9 cellular contexts compared by ENCODE assay signal in the genomic region with DNA sequence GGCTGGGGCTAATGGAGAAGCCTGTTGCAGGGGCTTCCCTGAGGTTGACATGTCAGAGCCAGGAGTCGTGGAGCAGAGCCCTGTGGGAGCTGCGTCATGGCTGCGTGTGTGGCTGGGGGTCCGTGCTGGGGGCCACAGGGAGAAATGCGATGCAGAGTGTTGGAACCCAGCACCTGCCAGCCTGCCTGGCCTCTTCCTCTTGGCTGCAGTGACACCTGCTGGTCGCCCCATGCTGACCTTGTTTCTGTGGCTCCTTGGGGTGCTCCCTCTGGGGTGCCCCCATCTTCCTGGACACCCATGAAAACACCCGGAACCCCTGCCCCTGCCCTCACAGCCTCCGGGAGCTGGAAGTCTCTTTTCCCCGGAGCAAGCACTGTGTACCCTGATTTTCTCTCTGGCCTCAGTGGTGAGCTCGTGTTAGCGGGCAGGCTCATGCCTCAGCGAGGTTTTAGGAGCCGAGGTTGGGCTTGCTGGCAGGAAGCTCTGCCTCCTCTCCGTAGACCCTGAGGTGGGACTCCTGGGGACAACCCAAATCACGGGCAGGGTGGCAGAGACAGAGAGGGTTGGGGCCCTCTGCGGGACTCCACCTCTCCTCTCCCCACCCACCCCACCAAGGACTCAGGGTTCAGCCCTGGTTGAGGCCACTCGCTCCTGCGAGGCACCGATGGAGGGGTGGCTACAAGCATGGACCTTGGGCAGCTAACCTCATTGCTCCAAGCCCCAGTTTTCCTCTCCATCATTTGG.
DNase-seq lines count a peak whose midpoint lies in the region; ATAC-seq and TF ChIP-seq lines count a peak whose summit lies in the region.
"Had no signal": no experiment of that assay in that cellular context is flagged by ENCODE, and none has a peak within 500 bp of the region (broad histone marks: within the 10 kb centered on the region; RNA-seq: fewer than 3 reads in every experiment).

No MANE protein-coding gene starts in this region.

- no peaks in the 10 kb centered on the region for H3K4me1 ChIP-seq in osteoblast (ENCODE audit: insufficient read depth, low read length)
- H3K4me1 ChIP-seq in CD8-positive, alpha-beta T cell (ENCODE audit: insufficient read depth, low read length) = no peaks in the 10 kb centered on the region

- no peaks in the 10 kb centered on the region for H3K79me2 ChIP-seq in osteoblast (ENCODE audit: insufficient read depth, low read length)

- no peak overlapping the region for H3K4me2 ChIP-seq in osteoblast (ENCODE audit: insufficient read depth, low read length)
- H3K4me2 ChIP-seq: KMS-11 had no signal

- H3K27me3 Mint-ChIP-seq in CD8-positive, alpha-beta T cell (ENCODE audit: low read depth) = peaks cover 15% of the 10 kb centered on the region

- no peaks in the 10 kb centered on the region for H3K4me1 Mint-ChIP-seq in CD8-positive, alpha-beta T cell (ENCODE audit: low read depth)

- H3K27ac ChIP-seq in osteoblast (ENCODE audit: low read depth, low read length) = no peak overlapping the region
- no peak overlapping the region for H3K27ac ChIP-seq in CD8-positive, alpha-beta T cell (ENCODE audit: low read depth, low read length)
- H3K27ac ChIP-seq: KMS-11 had no signal

- peak; percentile 68 for TF ChIP-seq CTCF in osteoblast (IDR thresholded peaks at IDR 0.05; ENCODE audit: extremely low read depth, low read depth, low read length)
- TF ChIP-seq CTCF in CD8-positive, alpha-beta T cell (IDR thresholded peaks at IDR 0.05) = no peak

- no peaks in the 10 kb centered on the region for H3K27me3 ChIP-seq in osteoblast (ENCODE audit: insufficient read depth, low read length)
- H3K27me3 ChIP-seq in CD8-positive, alpha-beta T cell (ENCODE audit: insufficient read depth, low read length) = no peaks in the 10 kb centered on the region

- CTCF ChIA-PET in CD8-positive, alpha-beta T cell (lab: Charles Lee) = no interaction called here

- no peaks in the 10 kb centered on the region for H3K36me3 ChIP-seq in osteoblast (ENCODE audit: insufficient read depth, low read length)
- no peaks in the 10 kb centered on the region for H3K36me3 ChIP-seq in CD8-positive, alpha-beta T cell (ENCODE audit: insufficient read depth, low read length)

- H3K9me3 ChIP-seq in osteoblast (ENCODE audit: low read depth, low read length) = no peaks in the 10 kb centered on the region
- no peaks in the 10 kb centered on the region for H3K9me3 ChIP-seq in CD8-positive, alpha-beta T cell (ENCODE audit: low read length)

- no peak overlapping the region for H3K27ac Mint-ChIP-seq in CD8-positive, alpha-beta T cell

- no peaks in the 10 kb centered on the region for H3K9me3 Mint-ChIP-seq in CD8-positive, alpha-beta T cell

- POLR2A ChIA-PET in CD8-positive, alpha-beta T cell (lab: Charles Lee) = no interaction called here

- H3K36me3 Mint-ChIP-seq in CD8-positive, alpha-beta T cell = no peaks in the 10 kb centered on the region

- H3K4me3 Mint-ChIP-seq in CD8-positive, alpha-beta T cell = no peak overlapping the region

- no peaks in the 10 kb centered on the region for H4K20me1 ChIP-seq in osteoblast (ENCODE audit: insufficient read depth, low read length)

- peak; percentile 39 for DNase-seq in EH (ENCODE audit: low read depth)
- peak; percentile 25 for DNase-seq in NCI-H526 treated with DMSO at 0.1 percent for 48 hours (lab: John Stamatoyannopoulos, UW)
- DNase-seq in osteoblast (ENCODE audit: insufficient read length, low spot score, missing footprints) = peak; percentile 95
- no peak for DNase-seq in activated effector memory CD4-positive, alpha-beta T cell treated with Interleukin-2 at 50 U/mL for 16 hours
- DNase-seq in CD8-positive, alpha-beta T cell = no peak
- no peak for DNase-seq in NCI-H128 (lab: John Stamatoyannopoulos, UW; ENCODE audit: unreplicated experiment)

- H2AFZ ChIP-seq in osteoblast (ENCODE audit: low read length) = no peak overlapping the region

- no peak overlapping the region for H3K4me3 ChIP-seq in osteoblast (ENCODE audit: insufficient read depth, low read length)
- H3K4me3 ChIP-seq in CD8-positive, alpha-beta T cell (ENCODE audit: low read depth, low read length) = no peak overlapping the region

- intact Hi-C loops in CD8-positive, alpha-beta T cell (cut with DNase I, micrococcal nuclease) = no loop called here

- ATAC-seq in esophagus mucosa (peak; percentile 64), GM21529 (IDR thresholded peaks at IDR 0.05; ENCODE audit: unreplicated experiment) (no peak)
- no peak for ATAC-seq in CD8-positive, alpha-beta T cell

Comparison
In these comparisons a context has a peak if more than half of its experiments do, and no peak if none do; other contexts are left out.
1. DNase-seq: peak in EH (single experiment), NCI-H526 treated with DMSO at 0.1 percent for 48 hours (single experiment) and osteoblast (single experiment); none in activated effector memory CD4-positive, alpha-beta T cell treated with Interleukin-2 at 50 U/mL for 16 hours (single experiment), CD8-positive, alpha-beta T cell (0 of 7) and NCI-H128 (single experiment).